Comparison of ENCODE assay signal across 22 cellular contexts in the genomic region with DNA sequence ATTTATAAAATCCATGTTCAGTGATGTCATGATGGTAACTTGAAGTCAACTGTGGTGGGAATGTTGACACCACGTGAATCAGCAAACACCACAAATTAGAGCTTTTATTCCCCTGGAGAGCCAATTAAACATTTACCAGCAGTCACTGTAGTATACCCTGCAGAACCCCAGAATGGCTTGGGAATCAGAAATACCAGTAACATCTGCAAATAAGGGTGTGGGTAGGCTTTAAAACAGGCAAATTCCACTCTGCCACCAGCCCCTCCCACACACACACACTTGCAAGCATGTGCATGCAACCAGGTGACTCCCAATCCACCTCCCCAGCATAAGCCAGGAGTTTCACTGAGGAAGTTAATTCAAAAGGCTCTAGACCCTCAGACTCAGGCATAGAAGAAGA.
DNase-seq lines count a peak whose midpoint lies in the region; ATAC-seq and TF ChIP-seq lines count a peak whose summit lies in the region.
"Had no signal": no experiment of that assay in that cellular context is flagged by ENCODE, and none has a peak within 500 bp of the region (broad histone marks: within the 10 kb centered on the region; RNA-seq: fewer than 3 reads in every experiment).

No MANE protein-coding gene starts in this region.

- CTCF ChIA-PET in activated naive CD4-positive, alpha-beta T cell treated with anti-CD3 and anti-CD28 coated beads for 36 hours (lab: Charles Lee): interaction anchor here (0.5 to 1.6 kb wide), 2 partner anchors 49 to 666 kb away, joined by 3 read pairs; no protein-coding TSS in a partner anchor

- H3K9ac ChIP-seq in mucosa of rectum (ENCODE audit: low read depth in 1 of 2, low read length in 2 of 2): no peak overlapping the region
- H3K9ac ChIP-seq: parathyroid adenoma had no signal

- H3K27ac ChIP-seq in mucosa of rectum (ENCODE audit: low read depth in 2 of 2, low read length in 2 of 2): peak overlapping the region; percentile 4 to 43
- H3K27ac ChIP-seq: C4-2B, epithelial cell of prostate, parathyroid adenoma, sigmoid colon, stomach, tibial artery, VCaP had no signal

- TF ChIP-seq CTCF in epithelial cell of esophagus (IDR thresholded peaks at IDR 0.05; ENCODE audit: insufficient read depth, low read depth, low read length, missing control alignments): no peak

- no peaks in the 10 kb centered on the region for H3K27me3 ChIP-seq in mucosa of rectum (ENCODE audit: control insufficient read depth in 2 of 2, insufficient read depth in 2 of 2, low read length in 2 of 2)
- H3K27me3 ChIP-seq: sigmoid colon, tibial artery had no signal

- no peaks in the 10 kb centered on the region for H3K9me3 Mint-ChIP-seq in activated naive CD4-positive, alpha-beta T cell treated with anti-CD3 and anti-CD28 coated beads for 36 hours
- H3K9me3 Mint-ChIP-seq: activated CD4-positive, alpha-beta T cell treated with anti-CD3 and anti-CD28 coated beads, Interleukin-2, amount 10 ng/mL, durations not matched to agents 24 days and 14 days; immature natural killer cell had no signal

- ATAC-seq in HG03135 (IDR thresholded peaks at IDR 0.05; ENCODE audit: unreplicated experiment) (no peak), GM19467 (IDR thresholded peaks at IDR 0.05; ENCODE audit: unreplicated experiment) (no peak)
- ATAC-seq: HCT116 had no signal

- DNase-seq in H4 (ENCODE audit: low spot score) (peak; percentile 58), NCI-H69 (lab: John Stamatoyannopoulos, UW) (peak; percentile 88), epithelial cell of esophagus (ENCODE audit: low read depth) (peak; percentile 65), NCI-H526 treated with DMSO at 0.1 percent for 48 hours (lab: John Stamatoyannopoulos, UW) (no peak)
- DNase-seq in activated naive CD4-positive, alpha-beta T cell treated with anti-CD3 and anti-CD28 coated beads for 36 hours: no peak
- DNase-seq: activated CD4-positive, alpha-beta T cell treated with anti-CD3 and anti-CD28 coated beads, Interleukin-2, amount 10 ng/mL, durations not matched to agents 24 days and 14 days; central memory CD4-positive, alpha-beta T cell; immature natural killer cell; NCI-H2107; sigmoid colon; stimulated activated CD8-positive, alpha-beta memory T cell treated with anti-CD3 and anti-CD28 coated beads, Interleukin-4, amount 100 ng/mL, for 48 hours; stomach; tibial artery had no signal

- H3K4me3 ChIP-seq in epithelial cell of esophagus (ENCODE audit: low read length) (no peak overlapping the region), mucosa of rectum (ENCODE audit: low read length in 2 of 2) (no peak overlapping the region)
- H3K4me3 ChIP-seq: sigmoid colon, stomach, tibial artery had no signal

- intact Hi-C loops in activated naive CD4-positive, alpha-beta T cell treated with anti-CD3 and anti-CD28 coated beads for 36 hours (cut with micrococcal nuclease): no loop called here

- peaks cover 0 to 8% of the 10 kb centered on the region in 2 donors for H3K4me1 ChIP-seq in mucosa of rectum (ENCODE audit: control insufficient read depth in 2 of 2, insufficient read depth in 2 of 2, low read length in 2 of 2)
- H3K4me1 ChIP-seq: sigmoid colon, stomach, tibial artery had no signal

- H3K36me3 Mint-ChIP-seq in activated naive CD4-positive, alpha-beta T cell treated with anti-CD3 and anti-CD28 coated beads for 36 hours (ENCODE audit: low read depth): no peaks in the 10 kb centered on the region

- H3K27ac Mint-ChIP-seq in activated naive CD4-positive, alpha-beta T cell treated with anti-CD3 and anti-CD28 coated beads for 36 hours: no peak overlapping the region
- H3K27ac Mint-ChIP-seq: activated CD4-positive, alpha-beta T cell treated with anti-CD3 and anti-CD28 coated beads, Interleukin-2, amount 10 ng/mL, durations not matched to agents 24 days and 14 days; activated naive CD4-positive, alpha-beta T cell treated with anti-CD3 and anti-CD28 coated beads, Interleukin-2, amount 50 U/mL, for 24 hours; immature natural killer cell had no signal

- H3K9me3 ChIP-seq in mucosa of rectum (ENCODE audit: control insufficient read depth in 2 of 2, low read length in 2 of 2): no peaks in the 10 kb centered on the region
- H3K9me3 ChIP-seq: sigmoid colon, stomach, tibial artery had no signal

- no peaks in the 10 kb centered on the region for H3K27me3 Mint-ChIP-seq in activated naive CD4-positive, alpha-beta T cell treated with anti-CD3 and anti-CD28 coated beads for 36 hours (ENCODE audit: low read depth)
- H3K27me3 Mint-ChIP-seq: activated CD4-positive, alpha-beta T cell treated with anti-CD3 and anti-CD28 coated beads, Interleukin-2, amount 10 ng/mL, durations not matched to agents 24 days and 14 days; activated naive CD4-positive, alpha-beta T cell treated with anti-CD3 and anti-CD28 coated beads, Interleukin-2, amount 50 U/mL, for 24 hours had no signal

- H3K4me3 Mint-ChIP-seq in activated naive CD4-positive, alpha-beta T cell treated with anti-CD3 and anti-CD28 coated beads for 36 hours: no peak overlapping the region
- H3K4me3 Mint-ChIP-seq: activated CD4-positive, alpha-beta T cell treated with anti-CD3 and anti-CD28 coated beads, Interleukin-2, amount 10 ng/mL, durations not matched to agents 24 days and 14 days; activated naive CD4-positive, alpha-beta T cell treated with anti-CD3 and anti-CD28 coated beads, Interleukin-2, amount 50 U/mL, for 24 hours; immature natural killer cell had no signal

- peaks cover 3% of the 10 kb centered on the region for H3K4me1 Mint-ChIP-seq in activated naive CD4-positive, alpha-beta T cell treated with anti-CD3 and anti-CD28 coated beads for 36 hours (ENCODE audit: low read depth)
- H3K4me1 Mint-ChIP-seq: immature natural killer cell had no signal

- H3K36me3 ChIP-seq in mucosa of rectum (ENCODE audit: control insufficient read depth in 2 of 2, insufficient read depth in 2 of 2, low read length in 2 of 2): peaks cover 0 to 4% of the 10 kb centered on the region in 2 donors

Comparison
In these comparisons a context has a peak if more than half of its experiments do, and no peak if none do; other contexts are left out.
1. DNase-seq: peak in H4 (single experiment), NCI-H69 (single experiment) and epithelial cell of esophagus (single experiment); none in NCI-H526 treated with DMSO at 0.1 percent for 48 hours (single experiment) and activated naive CD4-positive, alpha-beta T cell treated with anti-CD3 and anti-CD28 coated beads for 36 hours (single experiment).